Comparison of ENCODE assay signal across 8 cellular contexts in the genomic region with DNA sequence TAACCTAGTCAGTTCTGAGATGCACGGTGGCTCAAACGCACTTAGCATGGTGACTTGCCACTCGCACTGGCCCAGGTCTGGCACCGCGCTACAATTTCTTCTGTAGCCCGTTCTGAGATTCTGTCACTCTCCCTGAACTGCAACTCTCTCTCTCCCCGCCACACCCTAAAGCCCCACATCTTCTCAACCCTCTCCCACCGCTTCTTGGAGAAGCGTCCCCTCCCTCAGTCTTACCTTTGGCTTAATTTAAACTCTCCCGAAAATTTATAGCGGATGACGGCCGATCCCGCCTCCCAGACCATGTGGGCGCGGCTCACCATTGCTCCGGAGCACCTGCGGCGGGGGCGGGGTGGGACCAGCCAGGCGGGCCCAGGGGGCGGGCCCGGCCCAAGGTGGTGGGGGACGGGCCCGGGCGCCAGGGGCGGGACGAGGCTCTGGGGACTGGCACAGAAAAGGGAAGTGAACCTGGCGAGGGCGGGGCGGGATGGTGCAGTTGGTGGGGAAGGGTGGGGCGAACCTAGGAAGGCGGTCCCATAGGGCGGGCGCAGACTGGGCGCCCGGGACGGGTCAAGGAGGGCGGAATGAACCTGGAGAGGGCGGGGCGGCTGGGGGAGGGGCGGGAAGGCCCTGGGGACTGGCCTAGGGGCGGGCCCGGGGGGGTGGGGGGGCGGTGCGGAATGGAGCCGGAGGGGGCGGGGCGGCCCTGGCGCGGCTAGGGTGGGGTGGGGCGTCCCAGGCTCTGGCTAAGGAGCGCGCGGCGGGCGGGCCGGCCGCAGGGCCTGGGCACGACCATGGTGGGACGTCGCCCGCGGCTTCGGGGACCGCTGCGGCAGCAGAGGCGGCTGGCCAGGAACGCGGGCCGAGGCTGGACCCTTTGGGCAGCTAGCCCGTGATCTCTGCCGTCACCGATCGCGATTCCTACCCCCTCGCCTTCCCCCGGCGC. TPM values are rescaled to one million over a fixed set of nuclear protein-coding genes. Genes with fewer than 3 reads are reported as not detected.
A peak's percentile ranks its signal among the peaks of the same experiment; 100 is the strongest.
DNase-seq lines count a peak whose midpoint lies in the region; ATAC-seq and TF ChIP-seq lines count a peak whose summit lies in the region.

A gene (plus strand): TSS at position 730 of the 943 bp plus-strand sequence. CDS start 305 bp downstream, outside the sequence.

- H2AFZ ChIP-seq in PC-9 = peak within 1 kb of the TSS; percentile 84
- H2AFZ ChIP-seq in fibroblast of lung (ENCODE audit: low read length) = peak within 1 kb of the TSS; percentile 78

- H3K9me3 Mint-ChIP-seq in IgD-negative memory B cell (no peaks in the 10 kb centered on the region), neural crest cell (no peaks in the 10 kb centered on the region)
- H3K9me3 Mint-ChIP-seq in activated T-cell treated with anti-CD3 and anti-CD28 coated beads, Interleukin-2, amount 50 U/mL, for 24 hours = no peaks in the 10 kb centered on the region
- H3K9me3 Mint-ChIP-seq in stimulated activated naive CD8-positive, alpha-beta T cell treated with anti-CD3 and anti-CD28 coated beads, Interleukin-15, amount 100 ng/mL, for 72 hours = no peaks in the 10 kb centered on the region

- H3K4me3 ChIP-seq in PC-9 (peak within 1 kb of the TSS; percentile 83), fibroblast of lung (replicated peaks in 1 of 4; ENCODE audit: control extremely low read depth in 1 of 4, insufficient read depth in 1 of 4, low read depth in 3 of 4, low read length in 4 of 4) (peak within 1 kb of the TSS; percentile 11 to 46 (median 44))

- POLR2A ChIA-PET in PC-9 (lab: Charles Lee; ENCODE audit: unreplicated experiment) = interaction anchor here (0.6 kb wide), 1 partner anchor 40 kb away, joined by 6 read pairs; no protein-coding TSS in a partner anchor

- peaks cover 36% of the 10 kb centered on the region for H3K79me2 ChIP-seq in PC-9 (ENCODE audit: low read depth)
- no peaks in the 10 kb centered on the region for H3K79me2 ChIP-seq in fibroblast of lung (ENCODE audit: control insufficient read depth, insufficient read depth, low read length)

- H3K4me1 Mint-ChIP-seq in IgD-negative memory B cell (peaks cover 0 to 8% (median 5%) of the 10 kb centered on the region in 3 donors), neural crest cell (no peaks in the 10 kb centered on the region)
- H3K4me1 Mint-ChIP-seq in activated T-cell treated with anti-CD3 and anti-CD28 coated beads, Interleukin-2, amount 50 U/mL, for 24 hours (ENCODE audit: low read depth) = peaks cover 11% of the 10 kb centered on the region
- peaks cover 16% of the 10 kb centered on the region for H3K4me1 Mint-ChIP-seq in stimulated activated naive CD8-positive, alpha-beta T cell treated with anti-CD3 and anti-CD28 coated beads, Interleukin-15, amount 100 ng/mL, for 72 hours

- CTCF ChIA-PET in PC-9 (lab: Charles Lee) = interaction anchor here (0.6 kb wide), 1 partner anchor 128 kb away, joined by 3 read pairs; no protein-coding TSS in a partner anchor

- DNase-seq in D341Med (ENCODE audit: low spot score) (peak; percentile 96), PC-9 (peak; percentile 83 to 99), fibroblast of lung (ENCODE audit: low read depth in 2 of 2) (peak; percentile 8 to 30), neural crest cell (ENCODE audit: low read depth, low spot score) (no peak)
- DNase-seq in activated T-cell treated with anti-CD3 and anti-CD28 coated beads, Interleukin-2, amount 50 U/mL, for 24 hours = peak; percentile 90
- peak; percentile 75 to 84 for DNase-seq in stimulated activated naive CD8-positive, alpha-beta T cell treated with anti-CD3 and anti-CD28 coated beads, Interleukin-15, amount 100 ng/mL, for 72 hours

- peak; percentile 86 for ATAC-seq in GM21619 (IDR thresholded peaks at IDR 0.05; ENCODE audit: unreplicated experiment)
- ATAC-seq in stimulated activated naive CD8-positive, alpha-beta T cell treated with anti-CD3 and anti-CD28 coated beads, Interleukin-15, amount 100 ng/mL, for 72 hours = peak; percentile 94

- H3K4me3 Mint-ChIP-seq in IgD-negative memory B cell = peak within 1 kb of the TSS; percentile 77 to 96 (median 90)
- H3K4me3 Mint-ChIP-seq in activated T-cell treated with anti-CD3 and anti-CD28 coated beads, Interleukin-2, amount 50 U/mL, for 24 hours = peak within 1 kb of the TSS; percentile 72
- H3K4me3 Mint-ChIP-seq in neural crest cell = peak within 1 kb of the TSS; percentile 82
- H3K4me3 Mint-ChIP-seq in stimulated activated naive CD8-positive, alpha-beta T cell treated with anti-CD3 and anti-CD28 coated beads, Interleukin-15, amount 100 ng/mL, for 72 hours = peak within 1 kb of the TSS; percentile 72 to 75

- peak within 1 kb of the TSS; percentile 96 for H3K4me2 ChIP-seq in PC-9
- peak within 1 kb of the TSS; percentile 75 for H3K4me2 ChIP-seq in fibroblast of lung (ENCODE audit: extremely low read depth, insufficient read depth, low read length)

- peak within 1 kb of the TSS; percentile 41 for H3K27ac ChIP-seq in PC-9
- no peak within 1 kb of the TSS for H3K27ac ChIP-seq in fibroblast of lung (ENCODE audit: insufficient read depth, low read length)

- no peaks in the 10 kb centered on the region for H3K36me3 ChIP-seq in PC-9 (ENCODE audit: low read depth)
- no peaks in the 10 kb centered on the region for H3K36me3 ChIP-seq in fibroblast of lung (ENCODE audit: control insufficient read depth, insufficient read depth, low read length)

- H3K36me3 Mint-ChIP-seq in IgD-negative memory B cell (peaks cover 2% of the 10 kb centered on the region), neural crest cell (ENCODE audit: low read depth) (no peaks in the 10 kb centered on the region)
- H3K36me3 Mint-ChIP-seq in activated T-cell treated with anti-CD3 and anti-CD28 coated beads, Interleukin-2, amount 50 U/mL, for 24 hours (ENCODE audit: low read depth) = no peaks in the 10 kb centered on the region

- no peak within 1 kb of the TSS for H3K9ac ChIP-seq in fibroblast of lung (ENCODE audit: insufficient read depth, low read length)

- BruUV-seq in PC-9 (replicated peaks; lab: Mats Ljungman, UMichigan) = no TSS peak

- H3K4me1 ChIP-seq in PC-9 (replicated peaks; ENCODE audit: insufficient read depth) (peaks cover 25% of the 10 kb centered on the region), fibroblast of lung (ENCODE audit: control insufficient read depth, extremely low read depth, insufficient read depth, low read length) (no peaks in the 10 kb centered on the region)

- TF ChIP-seq CTCF in PC-9 (conservative IDR thresholded peaks at IDR 0.05) = no peak
- no peak for TF ChIP-seq CTCF in fibroblast of lung (conservative IDR thresholded peaks at IDR 0.05 in 1 of 2, IDR thresholded peaks at IDR 0.05 in 1 of 2; ENCODE audit: low read depth in 1 of 2, low read length in 2 of 2)
- no peak for TF ChIP-seq CTCF in neural crest cell (conservative IDR thresholded peaks at IDR 0.05)

- H3K9me2 ChIP-seq in PC-9 (ENCODE audit: insufficient read depth) = no peaks in the 10 kb centered on the region

- H3K27ac Mint-ChIP-seq in IgD-negative memory B cell = peak within 1 kb of the TSS; percentile 31 to 92 (median 55)
- no peak within 1 kb of the TSS for H3K27ac Mint-ChIP-seq in activated T-cell treated with anti-CD3 and anti-CD28 coated beads, Interleukin-2, amount 50 U/mL, for 24 hours
- H3K27ac Mint-ChIP-seq in neural crest cell (ENCODE audit: unreplicated experiment) = no peak within 1 kb of the TSS
- H3K27ac Mint-ChIP-seq in stimulated activated naive CD8-positive, alpha-beta T cell treated with anti-CD3 and anti-CD28 coated beads, Interleukin-15, amount 100 ng/mL, for 72 hours = peak within 1 kb of the TSS in 1 of 2 donors; percentile 19

- H3K27me3 ChIP-seq in PC-9 (ENCODE audit: insufficient read depth, low read depth) = no peaks in the 10 kb centered on the region
- peaks cover 2% of the 10 kb centered on the region for H3K27me3 ChIP-seq in fibroblast of lung (ENCODE audit: control insufficient read depth, insufficient read depth, low read length)

- intact Hi-C loops in PC-9 (cut with micrococcal nuclease; ENCODE audit: unreplicated experiment) = loop anchor here (2.0 kb wide), 1 partner anchor 38 kb away; no protein-coding TSS in a partner anchor

- peaks cover 6% of the 10 kb centered on the region; the same call in 1 of the 2 replicates for H3F3A ChIP-seq in PC-9 (ENCODE audit: insufficient read depth, low read depth)

- H3K27me3 Mint-ChIP-seq in IgD-negative memory B cell (peaks cover 4% of the 10 kb centered on the region), neural crest cell (ENCODE audit: low read depth) (peaks cover 68% of the 10 kb centered on the region)
- H3K27me3 Mint-ChIP-seq in activated T-cell treated with anti-CD3 and anti-CD28 coated beads, Interleukin-2, amount 50 U/mL, for 24 hours = peaks cover 21% of the 10 kb centered on the region
- peaks cover 35% of the 10 kb centered on the region for H3K27me3 Mint-ChIP-seq in stimulated activated naive CD8-positive, alpha-beta T cell treated with anti-CD3 and anti-CD28 coated beads, Interleukin-15, amount 100 ng/mL, for 72 hours

- H3K9me3 ChIP-seq in PC-9 (ENCODE audit: insufficient read depth, low read depth) (no peaks in the 10 kb centered on the region), fibroblast of lung (ENCODE audit: control insufficient read depth, insufficient read depth, low read depth, low read length) (no peaks in the 10 kb centered on the region)

- H4K20me1 ChIP-seq in PC-9 (ENCODE audit: insufficient read depth) (no peaks in the 10 kb centered on the region; the same call in 1 of the 2 replicates), fibroblast of lung (ENCODE audit: control insufficient read depth, extremely low read depth, insufficient read depth, low read length) (no peaks in the 10 kb centered on the region)

RNA-seq across cellular contexts. Expression of the gene that starts here (rescaled TPM):
- polyA plus RNA-seq in IgD-negative memory B cell = not detected
- total RNA-seq in PC-9 (2021) = 18.2 and 18.3 TPM in 2 replicates
- 0.17 and 0.51 TPM in 2 replicates for total RNA-seq in fibroblast of lung
- polyA plus RNA-seq in fibroblast of lung = 0.07 and 0.27 TPM in 2 replicates
- 0.03 and 0.16 TPM in 2 replicates for polyA plus RNA-seq in fibroblast of lung (2012)
- 0.52 TPM in 1 of 2 replicates, not detected in the other for polyA minus RNA-seq in fibroblast of lung (ENCODE audit: low replicate concordance)
- total RNA-seq in neural crest cell = 0.51 and 0.86 TPM in 2 replicates

Comparison
In these comparisons a context has a peak if more than half of its experiments do, and no peak if none do; other contexts are left out.
1. RNA of the gene that starts here (total RNA-seq): 18.2 to 18.3 TPM in PC-9; 0.51 to 0.86 TPM in neural crest cell and 0.17 to 0.51 TPM in fibroblast of lung; every median in the first group is over 10 times any median in the second.
2. Peak in DNase-seq, H3K4me3 ChIP-seq and H3K4me2 ChIP-seq in fibroblast of lung; RNA of the gene not detected or under 1 TPM.
3. H3K27ac Mint-ChIP-seq: peak in IgD-negative memory B cell (3 of 3); none in activated T-cell treated with anti-CD3 and anti-CD28 coated beads, Interleukin-2, amount 50 U/mL, for 24 hours (single experiment) and neural crest cell (single experiment).
4. Peak in every context shown above with its lines, with median percentiles within 50 percentile points of each other: H3K4me3 Mint-ChIP-seq.